ENCODE assay signal across 1 cellular context in genomic region chr16:2151188-2152091, GRCh38.
A peak's percentile ranks its signal among the peaks of the same experiment; 100 is the strongest.
TF ChIP-seq lines count a peak whose summit lies in the region.

No MANE protein-coding gene starts in this region.

TF ChIP-seq in WTC11, 78 proteins besides CTCF, POLR2A, EP300 and RAD21 (continued from another document):
- TF ChIP-seq USF2 (CRISPR knock-in tag; IDR thresholded peaks at IDR 0.05) = no peak
- TF ChIP-seq PREB (CRISPR knock-in tag; IDR thresholded peaks at IDR 0.05; ENCODE audit: borderline replicate concordance) = peak; percentile 49; the same call in 1 of the 2 replicates
- no peak for TF ChIP-seq ZNF512 (CRISPR knock-in tag; IDR thresholded peaks at IDR 0.05; ENCODE audit: borderline replicate concordance)
- 0 out of 2 replicates have a peak, but pooled peaks have one; percentile 14 for TF ChIP-seq JUN (CRISPR knock-in tag; IDR thresholded peaks at IDR 0.05)
- peak; percentile 31; the same call in 1 of the 2 replicates for TF ChIP-seq CREM (CRISPR knock-in tag; IDR thresholded peaks at IDR 0.05)
- peak; percentile 44; the same call in 1 of the 2 replicates for TF ChIP-seq SMAD3 (CRISPR knock-in tag; IDR thresholded peaks at IDR 0.05; ENCODE audit: borderline replicate concordance)
TF ChIP-seq in WTC11: peak in this region for 23.
